In genomic region chr11:72102631-72102945, GRCh38 we compare ENCODE assay signal across 8 cellular contexts. TPM values are rescaled to one million over a fixed set of nuclear protein-coding genes. Genes with fewer than 3 reads are reported as not detected.
A peak's percentile ranks its signal among the peaks of the same experiment; 100 is the strongest.
DNase-seq lines count a peak whose midpoint lies in the region; ATAC-seq and TF ChIP-seq lines count a peak whose summit lies in the region.

No MANE protein-coding gene starts in this region.

- no peak overlapping the region for H4K91ac ChIP-seq in H9 (ENCODE audit: insufficient read length, low read depth, low read length)

- H2AK5ac ChIP-seq in H9 (ENCODE audit: insufficient read length, low read length), result no peak overlapping the region

- H4K20me1 ChIP-seq in H9 (ENCODE audit: control insufficient read depth, insufficient read depth, insufficient read length), result peaks cover 2% of the 10 kb centered on the region

- H3K27ac ChIP-seq in H9 (ENCODE audit: insufficient read length, low read depth, low read length), result peak overlapping the region; percentile 34
- peak overlapping the region; percentile 97 for H3K27ac ChIP-seq in right cardiac atrium (ENCODE audit: low read length)

- CTCF ChIA-PET in WTC11 (lab: Charles Lee), result interaction anchor here (1.4 to 3.4 kb wide), 2 partner anchors 11 to 77 kb away, joined by 7 to 18 read pairs; no protein-coding TSS in a partner anchor

- peaks cover 7% of the 10 kb centered on the region for H3K23me2 ChIP-seq in H9 (ENCODE audit: insufficient read length, low read depth, low read length, poor library complexity, severe bottlenecking)

- POLR2A ChIA-PET in WTC11 (lab: Charles Lee), result no interaction called here

- H3T11ph ChIP-seq in H9 (ENCODE audit: low read length), result no peak overlapping the region

- H3K36me3 Mint-ChIP-seq in H9 (ENCODE audit: insufficient read depth in 1 of 3, low read depth in 3 of 3) (peaks cover 15 to 46% (median 33%) of the 10 kb centered on the region in 3 experiments), WTC11 (peaks cover 17% of the 10 kb centered on the region)
- H3K36me3 Mint-ChIP-seq in stimulated activated memory B cell treated with anti-CD40 and anti-IgM and Interleukin-4, amounts not matched to agents 10 μg/mL and 1 μg/mL and 100 μg/mL, for 72 hours, result peaks cover 37% of the 10 kb centered on the region

- H3K79me2 ChIP-seq in H9 (ENCODE audit: insufficient read depth, low read length), result peaks cover 14% of the 10 kb centered on the region; the same call in 1 of the 2 replicates

- H2BK12ac ChIP-seq in H9 (ENCODE audit: insufficient read length, low read depth, low read length), result no peak overlapping the region

- H3K18ac ChIP-seq in H9 (ENCODE audit: insufficient read length, low read depth, low read length), result peak overlapping the region; percentile 75

- intact Hi-C loops in right cardiac atrium (cut with DNase I), result no loop called here

- H3K4me2 ChIP-seq in H9 (ENCODE audit: insufficient read depth, insufficient read length, low read length), result peak overlapping the region; percentile 78

- no peak overlapping the region for H3K56ac ChIP-seq in H9 (ENCODE audit: insufficient read length, low read depth, low read length)

- H2BK20ac ChIP-seq in H9 (ENCODE audit: low read depth, low read length, poor library complexity, severe bottlenecking), result no peak overlapping the region

- H3K9me3 Mint-ChIP-seq in H9 (no peaks in the 10 kb centered on the region), WTC11 (no peaks in the 10 kb centered on the region)
- H3K9me3 Mint-ChIP-seq in stimulated activated memory B cell treated with anti-CD40 and anti-IgM and Interleukin-4, amounts not matched to agents 10 μg/mL and 1 μg/mL and 100 μg/mL, for 72 hours, result peaks cover 4% of the 10 kb centered on the region

- no CpG with 5 or more reads among the region's 9 CpGs for WGBS in H9 (ENCODE audit: extremely low coverage, insufficient read length, low lambda C conversion rate)
- WGBS in right cardiac atrium, result 2% methylated on average over 9 of the region's 9 CpGs

- TF ChIP-seq CTCF in H9 (conservative IDR thresholded peaks at IDR 0.05) (no peak), WTC11 (IDR thresholded peaks at IDR 0.05) (no peak)

- no peak overlapping the region for H2BK15ac ChIP-seq in H9 (ENCODE audit: low read depth, low read length)

- H3K79me1 ChIP-seq in H9 (ENCODE audit: insufficient read depth, low read depth, low read length, poor library complexity, severe bottlenecking), result peaks cover 3% of the 10 kb centered on the region

- no peak overlapping the region for H2BK120ac ChIP-seq in H9 (ENCODE audit: low read depth, low read length, poor library complexity, severe bottlenecking)

- H3K27me3 Mint-ChIP-seq in H9 (ENCODE audit: low read depth) (no peaks in the 10 kb centered on the region), WTC11 (ENCODE audit: low read depth) (no peaks in the 10 kb centered on the region)
- H3K27me3 Mint-ChIP-seq in stimulated activated memory B cell treated with anti-CD40 and anti-IgM and Interleukin-4, amounts not matched to agents 10 μg/mL and 1 μg/mL and 100 μg/mL, for 72 hours, result no peaks in the 10 kb centered on the region

- no peak overlapping the region for H3K23ac ChIP-seq in H9 (ENCODE audit: insufficient read length, low read depth, low read length)

- peak overlapping the region; percentile 97 for H3K9ac ChIP-seq in H9 (ENCODE audit: extremely low read depth, insufficient read length, low read length)

- H3K14ac ChIP-seq in H9 (ENCODE audit: insufficient read depth, low read length), result peak overlapping the region; percentile 80; the same call in 1 of the 2 replicates

- H3K4me3 ChIP-seq in right cardiac atrium (ENCODE audit: low read length), result peak overlapping the region; percentile 93

- H3K27ac Mint-ChIP-seq in H9, result peak overlapping the region; percentile 91 to 99 (median 94)
- H3K27ac Mint-ChIP-seq in WTC11, result peak overlapping the region; percentile 98
- peak overlapping the region; percentile 96 for H3K27ac Mint-ChIP-seq in stimulated activated memory B cell treated with anti-CD40 and anti-IgM and Interleukin-4, amounts not matched to agents 10 μg/mL and 1 μg/mL and 100 μg/mL, for 72 hours

- ATAC-seq in WTC11 (no peak), right cardiac atrium (peak; percentile 0 to 16), GM21737 (IDR thresholded peaks at IDR 0.05; ENCODE audit: unreplicated experiment) (no peak), GM19035 (IDR thresholded peaks at IDR 0.05; ENCODE audit: unreplicated experiment) (no peak), GM18867 (IDR thresholded peaks at IDR 0.05; ENCODE audit: unreplicated experiment) (no peak)
- ATAC-seq in stimulated activated memory B cell treated with anti-CD40 and anti-IgM and Interleukin-4, amounts not matched to agents 10 μg/mL and 1 μg/mL and 100 μg/mL, for 72 hours, result no peak

- no peak overlapping the region for H4K5ac ChIP-seq in H9 (ENCODE audit: insufficient read length, low read depth, low read length)

- DNase-seq in H9 (no peak), WTC11 (ENCODE audit: low spot score) (no peak), right cardiac atrium (no peak), HuH-7 (ENCODE audit: low spot score) (no peak)

- H3K4me1 Mint-ChIP-seq in H9 (peaks cover 24 to 30% of the 10 kb centered on the region in 2 experiments), WTC11 (peaks cover 27% of the 10 kb centered on the region)
- peaks cover 52% of the 10 kb centered on the region for H3K4me1 Mint-ChIP-seq in stimulated activated memory B cell treated with anti-CD40 and anti-IgM and Interleukin-4, amounts not matched to agents 10 μg/mL and 1 μg/mL and 100 μg/mL, for 72 hours

- H3K9me3 ChIP-seq in H9 (ENCODE audit: control insufficient read depth, low read depth, low read length), result no peaks in the 10 kb centered on the region
- H3K9me3 ChIP-seq in right cardiac atrium (ENCODE audit: control insufficient read depth, low read length), result no peaks in the 10 kb centered on the region

- no peak overlapping the region for H4K8ac ChIP-seq in H9 (replicated peaks; ENCODE audit: insufficient read length, low read depth, low read length)

- H3K4ac ChIP-seq in H9 (ENCODE audit: low read depth, low read length), result peak overlapping the region; percentile 21; the same call in 1 of the 2 replicates

- H3K4me3 Mint-ChIP-seq in H9 (peak overlapping the region; percentile 93), WTC11 (peak overlapping the region; percentile 95)
- peak overlapping the region; percentile 95 for H3K4me3 Mint-ChIP-seq in stimulated activated memory B cell treated with anti-CD40 and anti-IgM and Interleukin-4, amounts not matched to agents 10 μg/mL and 1 μg/mL and 100 μg/mL, for 72 hours

- no peak overlapping the region for H2BK5ac ChIP-seq in H9 (ENCODE audit: insufficient read length, low read length)

- H3K4me1 ChIP-seq in H9 (ENCODE audit: insufficient read depth, low read length) (no peaks in the 10 kb centered on the region; the same call in 1 of the 2 replicates), right cardiac atrium (ENCODE audit: control insufficient read depth, insufficient read depth, low read length) (peaks cover 12% of the 10 kb centered on the region)

- H3K27me3 ChIP-seq in H9 (ENCODE audit: insufficient read depth, low read length) (no peaks in the 10 kb centered on the region), right cardiac atrium (ENCODE audit: control insufficient read depth, insufficient read depth) (no peaks in the 10 kb centered on the region)

- no peak overlapping the region for H2AFZ ChIP-seq in H9 (ENCODE audit: low read length)

TF ChIP-seq in WTC11, 78 proteins besides CTCF, POLR2A, EP300 and RAD21:
- TF ChIP-seq GTF2I (CRISPR knock-in tag; conservative IDR thresholded peaks at IDR 0.05) (0 out of 2 replicates have a peak, but pooled peaks have one; percentile 46), ZNF219 (CRISPR knock-in tag; IDR thresholded peaks at IDR 0.05; ENCODE audit: borderline replicate concordance) (no peak), CBFB (CRISPR knock-in tag; IDR thresholded peaks at IDR 0.05; ENCODE audit: low read depth) (no peak), IRF2 (CRISPR knock-in tag; IDR thresholded peaks at IDR 0.05; ENCODE audit: borderline replicate concordance, low read depth) (no peak), ZBTB21 (CRISPR knock-in tag; IDR thresholded peaks at IDR 0.05; ENCODE audit: borderline replicate concordance) (no peak)

RNA-seq across cellular contexts. Expression of gene LAMTOR1, which starts 0.5 kb away (rescaled TPM):
- total RNA-seq in H9 (2021) (96.2 and 96.3 TPM in 2 replicates), WTC11 (2021) (79.4 to 84.3 TPM (median 80.4 TPM) in 3 replicates), right cardiac atrium (10 to 100 TPM; 70.7 to 88.5 (median 80.7) TPM)
- 124 TPM for polyA plus RNA-seq in right cardiac atrium

RNA-seq across cellular contexts. Expression of gene TOMT, which starts 3.1 kb away (rescaled TPM):
- total RNA-seq in H9 (2021) (not detected in 2 replicates), WTC11 (2021) (not detected in 3 replicates), right cardiac atrium (not detected)
- not detected for polyA plus RNA-seq in right cardiac atrium

RNA-seq across cellular contexts. Expression of gene ANAPC15, which starts 9.9 kb away (rescaled TPM):
- total RNA-seq in H9 (2021) (72.6 and 79.3 TPM in 2 replicates), WTC11 (2021) (60.2 to 75.4 TPM (median 66.1 TPM) in 3 replicates), right cardiac atrium (10 to 100 TPM; 36.3 to 50.1 (median 40.0) TPM)
- polyA plus RNA-seq in right cardiac atrium, result 77.7 TPM

RNA-seq across cellular contexts. Expression of gene LRRC51, which starts 21.9 kb away (rescaled TPM):
- total RNA-seq in H9 (2021) (3.1 and 6.4 TPM in 2 replicates), WTC11 (2021) (5.3 to 5.6 TPM (median 5.3 TPM) in 3 replicates), right cardiac atrium (1 to 10 TPM; 3.8 to 5.5 (median 4.9) TPM)
- 3.8 TPM for polyA plus RNA-seq in right cardiac atrium

RNA-seq across cellular contexts. Expression of gene NUMA1, which starts 22.2 kb away (rescaled TPM):
- 127 and 136 TPM in 2 replicates for total RNA-seq in H9 (2021)
- 117 to 147 TPM (median 118 TPM) in 3 replicates for total RNA-seq in WTC11 (2021)
- 100 to 1,000 TPM in 3 of 4 donors, 10 to 100 TPM in 1; 75.8 to 125 (median 102) TPM for total RNA-seq in right cardiac atrium
- 104 TPM for polyA plus RNA-seq in right cardiac atrium

Comparison
In these comparisons a context has a peak if more than half of its experiments do, and no peak if none do; other contexts are left out.
1. ATAC-seq: peak in right cardiac atrium (2 of 2); none in WTC11 (single experiment), stimulated activated memory B cell treated with anti-CD40 and anti-IgM and Interleukin-4, amounts not matched to agents 10 μg/mL and 1 μg/mL and 100 μg/mL, for 72 hours (single experiment), GM21737 (single experiment), GM19035 (single experiment) and GM18867 (single experiment).
2. Peak in every context shown above with its lines, with median percentiles within 50 percentile points of each other: H3K27ac Mint-ChIP-seq and H3K4me3 Mint-ChIP-seq.